ENCODE assay signal across 8 cellular contexts in genomic region chr12:27333311-27334009, GRCh38. TPM values are rescaled to one million over a fixed set of nuclear protein-coding genes. Genes with fewer than 3 reads are reported as not detected.
DNase-seq lines count a peak whose midpoint lies in the region; ATAC-seq, FAIRE-seq and TF ChIP-seq lines count a peak whose summit lies in the region.

No MANE protein-coding gene starts in this region.

- intact Hi-C loops in kidney (cut with DNase I), result no loop called here

- peaks cover 2% of the 10 kb centered on the region for H3K36me3 Mint-ChIP-seq in T-helper 1 cell treated with Interleukin-12 subunit alpha and Interleukin-12 subunit beta and Interleukin-4 antibody, amounts not matched to agents 30 μg/mL and 1 μg/mL, for 36 hours (ENCODE audit: low read depth)

- H3K4me3 Mint-ChIP-seq in T-helper 1 cell treated with Interleukin-12 subunit alpha and Interleukin-12 subunit beta and Interleukin-4 antibody, amounts not matched to agents 30 μg/mL and 1 μg/mL, for 36 hours, result peak overlapping the region; percentile 96

- no peak for FAIRE-seq in kidney (lab: Jason Lieb, UNC)

- H3K36me3 ChIP-seq in brain microvascular endothelial cell (replicated peaks) (no peaks in the 10 kb centered on the region), kidney (ENCODE audit: control insufficient read depth in 1 of 2, insufficient read depth in 2 of 2, low read length in 2 of 2) (no peaks in the 10 kb centered on the region)

- peaks cover 59% of the 10 kb centered on the region for H3K4me1 Mint-ChIP-seq in T-helper 1 cell treated with Interleukin-12 subunit alpha and Interleukin-12 subunit beta and Interleukin-4 antibody, amounts not matched to agents 30 μg/mL and 1 μg/mL, for 36 hours (ENCODE audit: low read depth)

- in situ Hi-C loops in brain microvascular endothelial cell (cut with HindIII; ENCODE audit: low pct_ligation_motif_present, low sequenced_read_pairs), result no loop called here

- H3K27me3 Mint-ChIP-seq in T-helper 1 cell treated with Interleukin-12 subunit alpha and Interleukin-12 subunit beta and Interleukin-4 antibody, amounts not matched to agents 30 μg/mL and 1 μg/mL, for 36 hours (ENCODE audit: low read depth), result no peaks in the 10 kb centered on the region

- H3K27me3 ChIP-seq in brain microvascular endothelial cell (replicated peaks), result no peaks in the 10 kb centered on the region

- TF ChIP-seq CTCF in brain microvascular endothelial cell (IDR thresholded peaks at IDR 0.05; ENCODE audit: low read depth, low read length, missing control alignments) (no peak), kidney (IDR thresholded peaks at IDR 0.05; ENCODE audit: borderline replicate concordance, extremely low read depth, insufficient read depth) (no peak)

- H3K4me3 ChIP-seq in brain microvascular endothelial cell (ENCODE audit: low read depth, low read length), result peak overlapping the region; percentile 71
- H3K4me3 ChIP-seq in kidney (ENCODE audit: low read length in 2 of 2), result peak overlapping the region; percentile 46 to 57

- peak; percentile 18 for ATAC-seq in GM21423 (IDR thresholded peaks at IDR 0.05; ENCODE audit: unreplicated experiment)

- H3K4me1 ChIP-seq in kidney (ENCODE audit: control insufficient read depth in 1 of 2, insufficient read depth in 1 of 2, low read depth in 1 of 2, low read length in 2 of 2), result peaks cover 3 to 5% of the 10 kb centered on the region in 2 donors

- H3K27ac ChIP-seq in brain microvascular endothelial cell, result no peak overlapping the region
- no peak overlapping the region for H3K27ac ChIP-seq in kidney (ENCODE audit: low read depth in 2 of 2, low read length in 2 of 2)

- no peaks in the 10 kb centered on the region for H3K9me3 Mint-ChIP-seq in T-helper 1 cell treated with Interleukin-12 subunit alpha and Interleukin-12 subunit beta and Interleukin-4 antibody, amounts not matched to agents 30 μg/mL and 1 μg/mL, for 36 hours

- peak overlapping the region; percentile 93 for H3K27ac Mint-ChIP-seq in T-helper 1 cell treated with Interleukin-12 subunit alpha and Interleukin-12 subunit beta and Interleukin-4 antibody, amounts not matched to agents 30 μg/mL and 1 μg/mL, for 36 hours

- H3K9ac ChIP-seq in kidney (ENCODE audit: low read length in 2 of 2), result peak overlapping the region in 1 of 2 donors; percentile 29

- DNase-seq in DMS114 treated with DMSO at 0.1 percent for 48 hours (lab: John Stamatoyannopoulos, UW; ENCODE audit: unreplicated experiment) (peak; percentile 19), HuH-7.5 (ENCODE audit: low spot score) (peak; percentile 37), brain microvascular endothelial cell (no peak), kidney (peak; percentile 75), GM19240 (ENCODE audit: insufficient read length, low spot score) (no peak)
- DNase-seq in stimulated activated CD4-positive, alpha-beta T cell treated with anti-CD3 and anti-CD28 coated beads, Interleukin-1b, Interleukin-23, amount 100 ng/mL, for 4 hours (ENCODE audit: low read depth in 2 of 2), result peak; percentile 15 to 25

- no peaks in the 10 kb centered on the region for H3K9me3 ChIP-seq in kidney (ENCODE audit: control insufficient read depth in 1 of 2, low read length in 2 of 2)

RNA-seq across cellular contexts. Expression of gene BMAL2, which starts 0.8 kb away (rescaled TPM):
- total RNA-seq in kidney, result 12.8 TPM
- polyA plus RNA-seq in kidney (ENCODE audit: insufficient read depth, low read depth, low replicate concordance), result 0.47 TPM

Comparison
In these comparisons a context has a peak if more than half of its experiments do, and no peak if none do; other contexts are left out.
1. DNase-seq: peak in DMS114 treated with DMSO at 0.1 percent for 48 hours (single experiment), HuH-7.5 (single experiment), kidney (single experiment) and stimulated activated CD4-positive, alpha-beta T cell treated with anti-CD3 and anti-CD28 coated beads, Interleukin-1b, Interleukin-23, amount 100 ng/mL, for 4 hours (2 of 2); none in brain microvascular endothelial cell (single experiment) and GM19240 (single experiment).